8 cellular contexts compared by ENCODE assay signal in the genomic region with DNA sequence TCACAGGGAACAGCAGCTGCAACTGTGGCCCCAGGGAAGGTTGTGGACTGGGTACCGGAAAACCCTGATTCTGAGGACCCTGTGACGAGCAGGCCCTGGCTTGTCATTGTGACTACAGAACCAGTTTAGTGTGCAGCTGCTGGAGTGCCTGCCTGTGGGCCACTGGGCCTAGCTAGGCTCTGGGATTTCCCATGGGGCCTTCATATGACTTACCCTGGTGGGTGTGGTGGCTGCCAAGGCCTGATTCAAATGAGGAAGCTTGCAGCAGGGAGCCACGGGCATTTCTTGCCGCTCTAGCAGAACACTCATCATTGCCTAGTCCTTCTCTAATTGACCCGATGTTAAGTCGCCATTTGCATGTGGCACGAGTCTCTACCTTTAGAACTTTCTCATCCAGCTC. TPM values are rescaled to one million over a fixed set of nuclear protein-coding genes. Genes with fewer than 3 reads are reported as not detected.
DNase-seq lines count a peak whose midpoint lies in the region; ATAC-seq and TF ChIP-seq lines count a peak whose summit lies in the region.

No MANE protein-coding gene starts in this region.

- no peaks in the 10 kb centered on the region for H3K36me3 Mint-ChIP-seq in activated naive CD8-positive, alpha-beta T cell treated with anti-CD3 and anti-CD28 coated beads, Interleukin-2, amount 50 U/mL, for 24 hours (ENCODE audit: low read depth)
- no peaks in the 10 kb centered on the region for H3K36me3 Mint-ChIP-seq in type B pancreatic cell

- no peak overlapping the region for H3K27ac Mint-ChIP-seq in activated naive CD8-positive, alpha-beta T cell treated with anti-CD3 and anti-CD28 coated beads, Interleukin-2, amount 50 U/mL, for 24 hours
- H3K27ac Mint-ChIP-seq in type B pancreatic cell: peak overlapping the region; percentile 87

- peak; percentile 82 for ATAC-seq in activated naive CD8-positive, alpha-beta T cell treated with anti-CD3 and anti-CD28 coated beads, Interleukin-2, amount 50 U/mL, for 24 hours
- ATAC-seq in left lung: peak; percentile 46
- ATAC-seq in GM21390 (IDR thresholded peaks at IDR 0.05; ENCODE audit: unreplicated experiment): no peak
- no peak for ATAC-seq in GM18498 (IDR thresholded peaks at IDR 0.05; ENCODE audit: unreplicated experiment)

- peak; percentile 72 for DNase-seq in GM03348 (ENCODE audit: low spot score)
- peak; percentile 94 for DNase-seq in NB4 (ENCODE audit: low read depth)
- DNase-seq in activated naive CD8-positive, alpha-beta T cell treated with anti-CD3 and anti-CD28 coated beads, Interleukin-2, amount 50 U/mL, for 24 hours: peak; percentile 46
- DNase-seq in left lung: peak in 1 of 2 donors; percentile 85
- no peak for DNase-seq in type B pancreatic cell (ENCODE audit: extremely low spot score, unreplicated experiment)
- no peak for DNase-seq in HuH-7 (ENCODE audit: low spot score)

- H3K9me3 Mint-ChIP-seq in activated naive CD8-positive, alpha-beta T cell treated with anti-CD3 and anti-CD28 coated beads, Interleukin-2, amount 50 U/mL, for 24 hours: no peaks in the 10 kb centered on the region
- no peaks in the 10 kb centered on the region for H3K9me3 Mint-ChIP-seq in type B pancreatic cell

- no peaks in the 10 kb centered on the region for H3K27me3 ChIP-seq in left lung

- H3K4me3 ChIP-seq in NB4 (ENCODE audit: low read depth, low read length): no peak overlapping the region
- H3K4me3 ChIP-seq in left lung: no peak overlapping the region

- H3K4me1 Mint-ChIP-seq in activated naive CD8-positive, alpha-beta T cell treated with anti-CD3 and anti-CD28 coated beads, Interleukin-2, amount 50 U/mL, for 24 hours: peaks cover 12% of the 10 kb centered on the region
- H3K4me1 Mint-ChIP-seq in type B pancreatic cell (ENCODE audit: unreplicated experiment): peaks cover 45% of the 10 kb centered on the region

- no peaks in the 10 kb centered on the region for H3K36me3 ChIP-seq in left lung

- H3K4me3 Mint-ChIP-seq in activated naive CD8-positive, alpha-beta T cell treated with anti-CD3 and anti-CD28 coated beads, Interleukin-2, amount 50 U/mL, for 24 hours: no peak overlapping the region
- no peak overlapping the region for H3K4me3 Mint-ChIP-seq in type B pancreatic cell

- H3K27me3 Mint-ChIP-seq in activated naive CD8-positive, alpha-beta T cell treated with anti-CD3 and anti-CD28 coated beads, Interleukin-2, amount 50 U/mL, for 24 hours: no peaks in the 10 kb centered on the region
- peaks cover 2% of the 10 kb centered on the region for H3K27me3 Mint-ChIP-seq in type B pancreatic cell

- H3K9me3 ChIP-seq in left lung: no peaks in the 10 kb centered on the region

- H3K27ac ChIP-seq in left lung: peak overlapping the region in 1 of 2 donors; percentile 78

- TF ChIP-seq POLR2A in NB4 (IDR thresholded peaks at IDR 0.05; ENCODE audit: extremely low read depth, insufficient read length): no peak

- intact Hi-C loops in left lung (cut with DNase I): loop anchor here in 1 of 2 donors (5.0 kb wide), 1 partner anchor 53 kb away; no protein-coding TSS in a partner anchor

- peaks cover 29 to 35% of the 10 kb centered on the region in 2 donors for H3K4me1 ChIP-seq in left lung

- TF ChIP-seq CTCF in NB4 (IDR thresholded peaks at IDR 0.05; ENCODE audit: low read depth, low read length) (no peak), left lung (IDR thresholded peaks at IDR 0.05) (no peak), type B pancreatic cell (conservative IDR thresholded peaks at IDR 0.05) (no peak)

RNA-seq across cellular contexts. Expression of gene CAMK2G, which starts 14.7 kb away (rescaled TPM):
- 10 to 100 TPM; 28.9 to 36.6 TPM for total RNA-seq in left lung
- 24.9 and 27.5 TPM in 2 replicates for total RNA-seq in type B pancreatic cell (ENCODE audit: low replicate concordance)

RNA-seq across cellular contexts. Expression of gene PLAU, which starts 21.9 kb away (rescaled TPM):
- total RNA-seq in left lung (10 to 100 TPM; 26.6 to 29.0 TPM), type B pancreatic cell (ENCODE audit: low replicate concordance) (3.5 and 5.5 TPM in 2 replicates)

Comparison
In these comparisons a context has a peak if more than half of its experiments do, and no peak if none do; other contexts are left out.
1. DNase-seq: peak in GM03348 (single experiment), NB4 (single experiment) and activated naive CD8-positive, alpha-beta T cell treated with anti-CD3 and anti-CD28 coated beads, Interleukin-2, amount 50 U/mL, for 24 hours (single experiment); none in type B pancreatic cell (single experiment) and HuH-7 (single experiment).
2. ATAC-seq: peak in activated naive CD8-positive, alpha-beta T cell treated with anti-CD3 and anti-CD28 coated beads, Interleukin-2, amount 50 U/mL, for 24 hours (single experiment) and left lung (single experiment); none in GM21390 (single experiment) and GM18498 (single experiment).